ENCODE assay signal across 1 cellular context in genomic region chr5:138339464-138339863, GRCh38.
TF ChIP-seq lines count a peak whose summit lies in the region.

No MANE protein-coding gene starts in this region.

TF ChIP-seq in GM23338, 12 proteins besides CTCF, POLR2A, EP300 and RAD21 (continued from another document):
- no peak for TF ChIP-seq ZNF462 (CRISPR knock-in tag; IDR thresholded peaks at IDR 0.05)
- TF ChIP-seq EZH2 (IDR thresholded peaks at IDR 0.05; ENCODE audit: low read depth, unreplicated experiment), result no peak
- TF ChIP-seq, protein P1, sequence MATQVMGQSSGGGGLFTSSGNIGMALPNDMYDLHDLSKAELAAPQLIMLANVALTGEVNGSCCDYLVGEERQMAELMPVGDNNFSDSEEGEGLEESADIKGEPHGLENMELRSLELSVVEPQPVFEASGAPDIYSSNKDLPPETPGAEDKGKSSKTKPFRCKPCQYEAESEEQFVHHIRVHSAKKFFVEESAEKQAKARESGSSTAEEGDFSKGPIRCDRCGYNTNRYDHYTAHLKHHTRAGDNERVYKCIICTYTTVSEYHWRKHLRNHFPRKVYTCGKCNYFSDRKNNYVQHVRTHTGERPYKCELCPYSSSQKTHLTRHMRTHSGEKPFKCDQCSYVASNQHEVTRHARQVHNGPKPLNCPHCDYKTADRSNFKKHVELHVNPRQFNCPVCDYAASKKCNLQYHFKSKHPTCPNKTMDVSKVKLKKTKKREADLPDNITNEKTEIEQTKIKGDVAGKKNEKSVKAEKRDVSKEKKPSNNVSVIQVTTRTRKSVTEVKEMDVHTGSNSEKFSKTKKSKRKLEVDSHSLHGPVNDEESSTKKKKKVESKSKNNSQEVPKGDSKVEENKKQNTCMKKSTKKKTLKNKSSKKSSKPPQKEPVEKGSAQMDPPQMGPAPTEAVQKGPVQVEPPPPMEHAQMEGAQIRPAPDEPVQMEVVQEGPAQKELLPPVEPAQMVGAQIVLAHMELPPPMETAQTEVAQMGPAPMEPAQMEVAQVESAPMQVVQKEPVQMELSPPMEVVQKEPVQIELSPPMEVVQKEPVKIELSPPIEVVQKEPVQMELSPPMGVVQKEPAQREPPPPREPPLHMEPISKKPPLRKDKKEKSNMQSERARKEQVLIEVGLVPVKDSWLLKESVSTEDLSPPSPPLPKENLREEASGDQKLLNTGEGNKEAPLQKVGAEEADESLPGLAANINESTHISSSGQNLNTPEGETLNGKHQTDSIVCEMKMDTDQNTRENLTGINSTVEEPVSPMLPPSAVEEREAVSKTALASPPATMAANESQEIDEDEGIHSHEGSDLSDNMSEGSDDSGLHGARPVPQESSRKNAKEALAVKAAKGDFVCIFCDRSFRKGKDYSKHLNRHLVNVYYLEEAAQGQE (IDR thresholded peaks at IDR 0.05; ENCODE audit: unreplicated experiment), result no peak
- no peak for TF ChIP-seq NANOG (IDR thresholded peaks at IDR 0.05; ENCODE audit: borderline replicate concordance)
- TF ChIP-seq, protein P2, sequence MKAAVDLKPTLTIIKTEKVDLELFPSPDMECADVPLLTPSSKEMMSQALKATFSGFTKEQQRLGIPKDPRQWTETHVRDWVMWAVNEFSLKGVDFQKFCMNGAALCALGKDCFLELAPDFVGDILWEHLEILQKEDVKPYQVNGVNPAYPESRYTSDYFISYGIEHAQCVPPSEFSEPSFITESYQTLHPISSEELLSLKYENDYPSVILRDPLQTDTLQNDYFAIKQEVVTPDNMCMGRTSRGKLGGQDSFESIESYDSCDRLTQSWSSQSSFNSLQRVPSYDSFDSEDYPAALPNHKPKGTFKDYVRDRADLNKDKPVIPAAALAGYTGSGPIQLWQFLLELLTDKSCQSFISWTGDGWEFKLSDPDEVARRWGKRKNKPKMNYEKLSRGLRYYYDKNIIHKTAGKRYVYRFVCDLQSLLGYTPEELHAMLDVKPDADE (IDR thresholded peaks at IDR 0.05), result no peak
- TF ChIP-seq EZH2phosphoT487 (IDR thresholded peaks at IDR 0.05; ENCODE audit: unreplicated experiment), result no peak
- TF ChIP-seq ZNF114 (CRISPR knock-in tag; IDR thresholded peaks at IDR 0.05), result no peak
- no peak for TF ChIP-seq ZNF331 (CRISPR knock-in tag; IDR thresholded peaks at IDR 0.05; ENCODE audit: low read depth)
- TF ChIP-seq JUNB (IDR thresholded peaks at IDR 0.05; ENCODE audit: unreplicated experiment), result no peak
TF ChIP-seq in GM23338: peak in this region for 0.
